Comparison of ENCODE assay signal across 8 cellular contexts in genomic region chr6:47414517-47415167, GRCh38.
DNase-seq lines count a peak whose midpoint lies in the region; ATAC-seq, FAIRE-seq and TF ChIP-seq lines count a peak whose summit lies in the region.

No MANE protein-coding gene starts in this region.

- no peaks in the 10 kb centered on the region for H3K27me3 Mint-ChIP-seq in activated CD4-positive, alpha-beta memory T cell treated with anti-CD3 and anti-CD28 coated beads for 36 hours

- H3K36me3 Mint-ChIP-seq in activated CD4-positive, alpha-beta memory T cell treated with anti-CD3 and anti-CD28 coated beads for 36 hours, result no peaks in the 10 kb centered on the region

- FAIRE-seq in GM12892 (lab: Jason Lieb, UNC), result no peak

- POLR2A ChIA-PET in activated CD4-positive, alpha-beta memory T cell treated with anti-CD3 and anti-CD28 coated beads for 36 hours (lab: Charles Lee), result interaction anchor here (0.6 to 0.8 kb wide), 2 partner anchors 185 to 213 kb away, joined by 3 read pairs; no protein-coding TSS in a partner anchor

- peak overlapping the region; percentile 49 for H3K4me3 Mint-ChIP-seq in activated CD4-positive, alpha-beta memory T cell treated with anti-CD3 and anti-CD28 coated beads for 36 hours

- no peak for TF ChIP-seq CTCF in HL-60 (IDR thresholded peaks at IDR 0.05; ENCODE audit: insufficient read depth, low read length)
- TF ChIP-seq CTCF in gastrocnemius medialis (IDR thresholded peaks at IDR 0.05 in 4 of 5, conservative IDR thresholded peaks at IDR 0.05 in 1 of 5), result no peak

- H3K9me3 ChIP-seq in gastrocnemius medialis, result no peaks in the 10 kb centered on the region

- no peak overlapping the region for H3K27ac Mint-ChIP-seq in activated CD4-positive, alpha-beta memory T cell treated with anti-CD3 and anti-CD28 coated beads for 36 hours

- in situ Hi-C loops in G401 (cut with HindIII; ENCODE audit: low sequenced_read_pairs) (no loop called here), gastrocnemius medialis (cut with MboI; ENCODE audit: low sequenced_read_pairs in 4 of 4) (loop anchor here in 3 of 4 donors (10.0 to 25.0 kb wide), 3 partner anchors 173 to 373 kb away; partner anchors contain the start of gene OPN5 (in 2 of the 3))

- CTCF ChIA-PET in activated CD4-positive, alpha-beta memory T cell treated with anti-CD3 and anti-CD28 coated beads for 36 hours (lab: Charles Lee), result interaction anchor here (0.6 to 2.6 kb wide), 15 partner anchors 10 to 1603 kb away, joined by 3 to 17 read pairs (median 3); partner anchors contain the start of genes CD2AP and OPN5

- TF ChIP-seq POLR2A in gastrocnemius medialis (IDR thresholded peaks at IDR 0.05) (no peak), GM12892 (IDR thresholded peaks at IDR 0.05; ENCODE audit: low read depth, low read length) (no peak)

- H3K27me3 ChIP-seq in HL-60 (ENCODE audit: insufficient read depth, poor library complexity, severe bottlenecking) (no peaks in the 10 kb centered on the region), gastrocnemius medialis (no peaks in the 10 kb centered on the region)

- DNase-seq in G401 (ENCODE audit: low spot score), result peak; percentile 5
- peak in 1 of 2 experiments; percentile 2 for DNase-seq in HL-60 (ENCODE audit: low read depth in 1 of 2, low spot score in 1 of 2)
- peak; percentile 10 for DNase-seq in activated CD4-positive, alpha-beta memory T cell treated with anti-CD3 and anti-CD28 coated beads for 36 hours
- DNase-seq in globus pallidus (ENCODE audit: low spot score), result peak; percentile 13
- DNase-seq in gastrocnemius medialis, result no peak
- no peak for DNase-seq in NCI-H774 (lab: John Stamatoyannopoulos, UW)
- no peak for DNase-seq in GM12892 (ENCODE audit: insufficient read length)

- H3K4me1 ChIP-seq in gastrocnemius medialis, result peaks cover 0 to 5% of the 10 kb centered on the region in 2 donors

- intact Hi-C loops in activated CD4-positive, alpha-beta memory T cell treated with anti-CD3 and anti-CD28 coated beads for 36 hours (cut with micrococcal nuclease), result loop anchor here (1.0 to 2.0 kb wide), 5 partner anchors 63 to 374 kb away; partner anchors contain the start of gene CD2AP
- intact Hi-C loops in gastrocnemius medialis (cut with DNase I; ENCODE audit: low total_unique reads), result loop anchor here (2.0 to 10.0 kb wide), 3 partner anchors 64 to 366 kb away; no protein-coding TSS in a partner anchor

- peak; percentile 63 for ATAC-seq in GM21423 (IDR thresholded peaks at IDR 0.05; ENCODE audit: unreplicated experiment)
- ATAC-seq in gastrocnemius medialis, result peak; percentile 73 to 75

- H3K27ac ChIP-seq in HL-60 (replicated peaks), result peak overlapping the region; percentile 18
- peak overlapping the region; percentile 30 to 61 (median 44) for H3K27ac ChIP-seq in gastrocnemius medialis

- peaks cover 16% of the 10 kb centered on the region for H3K4me1 Mint-ChIP-seq in activated CD4-positive, alpha-beta memory T cell treated with anti-CD3 and anti-CD28 coated beads for 36 hours (ENCODE audit: low read depth)

- H3K9me3 Mint-ChIP-seq in activated CD4-positive, alpha-beta memory T cell treated with anti-CD3 and anti-CD28 coated beads for 36 hours, result no peaks in the 10 kb centered on the region

- no peaks in the 10 kb centered on the region for H3K36me3 ChIP-seq in gastrocnemius medialis

- peak overlapping the region; percentile 33 for H3K4me3 ChIP-seq in HL-60 (replicated peaks; ENCODE audit: insufficient read depth, low read length)
- H3K4me3 ChIP-seq in gastrocnemius medialis, result peak overlapping the region; percentile 36 to 57 (median 54)

Comparison
In these comparisons a context has a peak if more than half of its experiments do, and no peak if none do; other contexts are left out.
1. DNase-seq: peak in G401 (single experiment), activated CD4-positive, alpha-beta memory T cell treated with anti-CD3 and anti-CD28 coated beads for 36 hours (single experiment) and globus pallidus (single experiment); none in gastrocnemius medialis (0 of 2), NCI-H774 (single experiment) and GM12892 (single experiment).